In the genomic region with DNA sequence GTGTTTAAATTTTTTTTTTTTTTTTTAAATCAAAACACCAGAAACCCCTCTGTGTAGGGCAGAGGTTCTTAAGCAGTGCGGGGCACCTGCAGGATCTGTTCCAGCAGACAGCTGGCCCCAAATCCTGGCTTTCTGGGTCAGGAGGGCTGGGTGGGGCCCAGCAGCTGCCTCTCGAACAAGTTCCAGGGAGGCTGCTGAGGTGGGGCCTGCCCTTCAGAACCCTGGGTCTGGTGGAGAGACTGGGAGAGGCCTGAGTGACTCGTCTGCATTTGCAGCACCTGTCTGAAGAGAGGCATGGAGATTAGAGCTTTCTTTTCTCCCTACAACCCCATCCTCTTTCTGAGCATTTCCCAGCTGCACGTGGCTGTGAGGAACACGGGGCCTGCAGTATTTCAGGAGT, we compare ENCODE assay signal across 12 cellular contexts. TPM values are rescaled to one million over a fixed set of nuclear protein-coding genes. Genes with fewer than 3 reads are reported as not detected.
"Had no signal": no experiment of that assay in that cellular context is flagged by ENCODE, and none has a peak within 500 bp of the region (broad histone marks: within the 10 kb centered on the region; RNA-seq: fewer than 3 reads in every experiment).

No MANE protein-coding gene starts in this region.

- H3K4me3 ChIP-seq: skin epidermis had no signal

- DNase-seq: activated naive CD4-positive, alpha-beta T cell; activated naive CD8-positive, alpha-beta T cell treated with anti-CD3 and anti-CD28 coated beads, Interleukin-2, amount 10 ng/mL, durations not matched to agents 7 days and 5 days; brain microvascular endothelial cell; effector memory CD4-positive, alpha-beta T cell; foreskin melanocyte; naive thymus-derived CD4-positive, alpha-beta T cell; stimulated activated naive CD8-positive, alpha-beta T cell treated with anti-CD3 and anti-CD28 coated beads, Interleukin-15, Interleukin-2, amounts not matched to agents 100 U/mL and 50 U/mL, for 24 hours; SW 1271; trophoblast cell had no signal

- H3K27ac ChIP-seq: brain microvascular endothelial cell, parathyroid adenoma, skin epidermis had no signal

- ATAC-seq: naive thymus-derived CD4-positive, alpha-beta T cell; stimulated activated naive CD8-positive, alpha-beta T cell treated with anti-CD3 and anti-CD28 coated beads, Interleukin-15, Interleukin-2, amounts not matched to agents 100 U/mL and 50 U/mL, for 24 hours had no signal

- H3K27me3 ChIP-seq: brain microvascular endothelial cell had no signal

RNA-seq across cellular contexts. Expression of a gene that starts 39.7 kb away (rescaled TPM):
- total RNA-seq: activated CD8-positive, alpha-beta memory T cell treated with anti-CD3 and anti-CD28 coated beads for 36 hours; activated naive CD8-positive, alpha-beta T cell treated with anti-CD3 and anti-CD28 coated beads, Interleukin-2, amount 10 ng/mL, durations not matched to agents 7 days and 5 days had no signal
